Comparison of ENCODE assay signal across 33 cellular contexts in the genomic region with DNA sequence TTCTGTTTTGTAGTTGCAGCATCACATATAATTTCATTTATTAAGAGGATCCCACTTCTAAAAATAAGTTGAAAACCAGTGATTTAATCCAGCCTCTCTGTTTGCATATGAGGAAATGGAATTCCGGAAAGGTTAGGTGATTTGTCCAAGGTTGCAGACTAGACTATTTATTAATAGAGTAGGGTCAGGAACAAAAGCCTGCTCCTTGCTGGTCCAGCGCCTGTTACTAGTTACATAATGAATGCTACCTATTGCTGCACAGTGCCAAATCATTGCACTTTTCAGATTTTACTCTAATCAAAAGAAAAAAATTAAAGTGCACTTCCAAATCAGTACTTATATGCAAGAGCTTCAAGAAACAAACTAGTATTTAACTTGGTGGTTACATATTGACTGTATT.
DNase-seq lines count a peak whose midpoint lies in the region; ATAC-seq, FAIRE-seq and TF ChIP-seq lines count a peak whose summit lies in the region.
"Had no signal": no experiment of that assay in that cellular context is flagged by ENCODE, and none has a peak within 500 bp of the region (broad histone marks: within the 10 kb centered on the region; RNA-seq: fewer than 3 reads in every experiment).

No MANE protein-coding gene starts in this region.

- 36% methylated on average over 2 of the region's 2 CpGs for WGBS in liver
- WGBS in HepG2 (ENCODE audit: low lambda C conversion rate): 4% methylated on average over 2 of the region's 2 CpGs
- WGBS in right lobe of liver (ENCODE audit: insufficient coverage, low coverage, low lambda C conversion rate, missing lambda C conversion rate): 23% methylated on average over 2 of the region's 2 CpGs

- CTCF ChIA-PET in HepG2 (lab: Yijun Ruan, JAX; ENCODE audit: low intra/inter-chr PET ratio, low total read pairs): no interaction called here

- POLR2A ChIA-PET in HepG2 (lab: Yijun Ruan, JAX): interaction anchor here (0.6 kb wide), 1 partner anchor 377 kb away, joined by 5 read pairs; no protein-coding TSS in a partner anchor

- TF ChIP-seq EP300 in HepG2 (IDR thresholded peaks at IDR 0.05; ENCODE audit: low read depth in 2 of 2, low read length in 2 of 2) (no peak), HepG2 (CRISPR knock-in tag; IDR thresholded peaks at IDR 0.05; ENCODE audit: borderline replicate concordance) (no peak)

- no peak for TF ChIP-seq POLR2A in HepG2 (IDR thresholded peaks at IDR 0.05; ENCODE audit: insufficient read depth in 1 of 2, low read depth in 2 of 2, low read length in 2 of 2)
- no peak for TF ChIP-seq POLR2A in right lobe of liver (IDR thresholded peaks at IDR 0.05)

- H3K4me1 ChIP-seq in liver (ENCODE audit: control insufficient read depth in 4 of 4, insufficient read depth in 4 of 4, low read length in 3 of 4) (peaks cover 0 to 5% (median 2%) of the 10 kb centered on the region in 4 donors), HepG2 (ENCODE audit: insufficient read depth, low read length) (no peaks in the 10 kb centered on the region), right lobe of liver (peaks cover 0 to 9% (median 0%) of the 10 kb centered on the region in 4 donors)
- H3K4me1 ChIP-seq in effector memory CD4-positive, alpha-beta T cell (ENCODE audit: control insufficient read depth, insufficient read depth, low read length, poor library complexity, severe bottlenecking): no peaks in the 10 kb centered on the region
- H3K4me1 ChIP-seq: A549, BE2C, BLaER1, Caco-2 had no signal

- no peaks in the 10 kb centered on the region for H3K36me3 ChIP-seq in liver (ENCODE audit: control insufficient read depth in 4 of 4, insufficient read depth in 3 of 4, low read depth in 1 of 4, low read length in 3 of 4)
- H3K36me3 ChIP-seq in HepG2 (replicated peaks in 1 of 2; ENCODE audit: control insufficient read depth in 1 of 2, insufficient read depth in 2 of 2, low read length in 2 of 2): no peaks in the 10 kb centered on the region
- no peaks in the 10 kb centered on the region for H3K36me3 ChIP-seq in right lobe of liver
- no peaks in the 10 kb centered on the region for H3K36me3 ChIP-seq in effector memory CD4-positive, alpha-beta T cell (ENCODE audit: control insufficient read depth, insufficient read depth, low read length)
- H3K36me3 ChIP-seq: BE2C; BLaER1; BLaER1 treated with 17β-estradiol and CSF1 and Interleukin-3, amounts not matched to agents 10 nM and 100 nM had no signal

- H3K4me3 ChIP-seq in liver (ENCODE audit: low read depth in 1 of 3, low read length in 3 of 3) (no peak overlapping the region), HepG2 (replicated peaks in 1 of 3; ENCODE audit: insufficient read depth in 1 of 3, low read depth in 2 of 3, low read length in 3 of 3) (no peak overlapping the region), right lobe of liver (no peak overlapping the region)
- no peak overlapping the region for H3K4me3 ChIP-seq in effector memory CD4-positive, alpha-beta T cell (ENCODE audit: insufficient read depth, low read depth, low read length, poor library complexity, severe bottlenecking)
- H3K4me3 ChIP-seq: A549; BLaER1; BLaER1 treated with 17β-estradiol and CSF1 and Interleukin-3, amounts not matched to agents 10 nM and 100 nM had no signal

- intact Hi-C loops in HepG2 (cut with micrococcal nuclease; ENCODE audit: unreplicated experiment) (no loop called here), right lobe of liver (cut with DNase I) (no loop called here)

- H4K20me1 ChIP-seq in HepG2 (ENCODE audit: insufficient read depth, low read length): no peaks in the 10 kb centered on the region
- H4K20me1 ChIP-seq: BLaER1; BLaER1 treated with 17β-estradiol and CSF1 and Interleukin-3, amounts not matched to agents 10 nM and 100 nM had no signal

- in situ Hi-C loops in HepG2 (cut with HindIII; ENCODE audit: extremely low pct_ligation_motif_present, low pct_unique_long_range_greater_than_20kb): no loop called here

- no peaks in the 10 kb centered on the region for H3K27me3 ChIP-seq in liver (ENCODE audit: control insufficient read depth in 4 of 4, insufficient read depth in 4 of 4, low read length in 3 of 4)
- H3K27me3 ChIP-seq in HepG2 (ENCODE audit: control insufficient read depth in 1 of 2, insufficient read depth in 2 of 2, low read length in 2 of 2): peaks cover 0 to 3% of the 10 kb centered on the region in 2 experiments; a peak in 1 of 5 replicates
- no peaks in the 10 kb centered on the region for H3K27me3 ChIP-seq in right lobe of liver
- H3K27me3 ChIP-seq in effector memory CD4-positive, alpha-beta T cell (replicated peaks; ENCODE audit: control insufficient read depth, insufficient read depth, low read length, poor library complexity, severe bottlenecking): no peaks in the 10 kb centered on the region
- H3K27me3 ChIP-seq: BE2C; BLaER1; BLaER1 treated with 17β-estradiol and CSF1 and Interleukin-3, amounts not matched to agents 10 nM and 100 nM had no signal

- DNase-seq in HepG2 (ENCODE audit: low spot score) (no peak), left lobe of liver (ENCODE audit: low spot score) (no peak), right lobe of liver (no peak), SW480 (ENCODE audit: low spot score) (no peak)
- no peak for DNase-seq in effector memory CD4-positive, alpha-beta T cell
- DNase-seq: 8988T; ACHN; AML-193; BE2C; C1 segment of cervical spinal cord; Caco-2; Calu3; CD4-positive, alpha-beta memory T cell; CD4-positive, alpha-beta T cell; CD4-positive, CD25-positive, alpha-beta regulatory T cell; CD8-positive, alpha-beta memory T cell; CD8-positive, alpha-beta T cell; COR-L47; DMS 273 treated with DMSO at 0.1 percent for 48 hours; DMS153; DMS53; DMS79; DMS79 treated with DMSO at 0.1 percent for 48 hours; DND-41; EL had no signal

- H3K9me3 ChIP-seq in liver (ENCODE audit: control insufficient read depth in 4 of 4, low read length in 3 of 4): no peaks in the 10 kb centered on the region
- H3K9me3 ChIP-seq in HepG2 (ENCODE audit: low read length): no peaks in the 10 kb centered on the region
- no peaks in the 10 kb centered on the region for H3K9me3 ChIP-seq in right lobe of liver
- H3K9me3 ChIP-seq in effector memory CD4-positive, alpha-beta T cell (ENCODE audit: control insufficient read depth, low read length): no peaks in the 10 kb centered on the region
- H3K9me3 ChIP-seq: A549, BE2C, BLaER1, Caco-2 had no signal

- H3K9ac ChIP-seq in liver (ENCODE audit: low read depth in 1 of 2, low read length in 2 of 2) (no peak overlapping the region), HepG2 (ENCODE audit: insufficient read depth, low read depth, low read length) (no peak overlapping the region)
- H3K9ac ChIP-seq: BLaER1; BLaER1 treated with 17β-estradiol and CSF1 and Interleukin-3, amounts not matched to agents 10 nM and 100 nM had no signal

- no peak overlapping the region for H2AFZ ChIP-seq in HepG2 (ENCODE audit: low read length)

- TF ChIP-seq RAD21 in liver (IDR thresholded peaks at IDR 0.05): no peak
- no peak for TF ChIP-seq RAD21 in HepG2 (CRISPR knock-in tag; IDR thresholded peaks at IDR 0.05)

- no peaks in the 10 kb centered on the region for H3K79me2 ChIP-seq in HepG2 (ENCODE audit: insufficient read depth, low read length)

- no peak for FAIRE-seq in HepG2 (lab: Jason Lieb, UNC)
- FAIRE-seq: A204.1, A549, D721Med had no signal

- H3K27ac ChIP-seq in liver (ENCODE audit: low read depth in 1 of 2, low read length in 2 of 2) (peak overlapping the region in 1 of 2 donors; percentile 38), HepG2 (ENCODE audit: extremely low read length, insufficient read depth, low read length) (no peak overlapping the region), right lobe of liver (no peak overlapping the region)
- H3K27ac ChIP-seq in effector memory CD4-positive, alpha-beta T cell (ENCODE audit: insufficient read depth, low read length, poor library complexity, severe bottlenecking): no peak overlapping the region
- H3K27ac ChIP-seq: 22Rv1; A549; BLaER1; BLaER1 treated with 17β-estradiol and CSF1 and Interleukin-3, amounts not matched to agents 10 nM and 100 nM; C4-2B had no signal

- BruUV-seq in HepG2 (replicated peaks; lab: Mats Ljungman, UMichigan): no TSS peak

- TF ChIP-seq CTCF in liver (IDR thresholded peaks at IDR 0.05; ENCODE audit: low read depth, low read length, missing input control): no peak
- no peak for TF ChIP-seq CTCF in HepG2 (CRISPR knock-in tag; IDR thresholded peaks at IDR 0.05)
- no peak for TF ChIP-seq CTCF in right lobe of liver (IDR thresholded peaks at IDR 0.05)

- no peak overlapping the region for H3K4me2 ChIP-seq in HepG2 (ENCODE audit: low read depth, low read length)
- H3K4me2 ChIP-seq: A549; BLaER1; BLaER1 treated with 17β-estradiol and CSF1 and Interleukin-3, amounts not matched to agents 10 nM and 100 nM had no signal

- no peak for ATAC-seq in HepG2
- peak; percentile 83 for ATAC-seq in left lobe of liver
- ATAC-seq in right lobe of liver: peak; percentile 83 to 86 (median 84)
- ATAC-seq: A549; CD8-positive, alpha-beta T cell had no signal

TF ChIP-seq in HepG2, 621 proteins besides CTCF, POLR2A, EP300 and RAD21:
- TF ChIP-seq KMT2A (CRISPR knock-in tag; IDR thresholded peaks at IDR 0.05): no peak
- TF ChIP-seq TP53 (CRISPR knock-in tag; conservative IDR thresholded peaks at IDR 0.05): no peak
- no peak for TF ChIP-seq ZNF101 (CRISPR knock-in tag; IDR thresholded peaks at IDR 0.05; ENCODE audit: borderline replicate concordance, low read depth)
